8 cellular contexts compared by ENCODE assay signal in genomic region chr11:77819411-77819920, GRCh38. TPM values are rescaled to one million over a fixed set of nuclear protein-coding genes. Genes with fewer than 3 reads are reported as not detected.
DNase-seq lines count a peak whose midpoint lies in the region; ATAC-seq and TF ChIP-seq lines count a peak whose summit lies in the region.

No MANE protein-coding gene starts in this region.

- H3K4me3 Mint-ChIP-seq in activated naive CD4-positive, alpha-beta T cell treated with anti-CD3 and anti-CD28 coated beads, Interleukin-2, amount 10 ng/mL, durations not matched to agents 7 days and 5 days = peak overlapping the region; percentile 96

- peaks cover 29% of the 10 kb centered on the region for H3K4me1 Mint-ChIP-seq in activated naive CD4-positive, alpha-beta T cell treated with anti-CD3 and anti-CD28 coated beads, Interleukin-2, amount 10 ng/mL, durations not matched to agents 7 days and 5 days

- CTCF ChIA-PET in activated naive CD4-positive, alpha-beta T cell treated with anti-CD3 and anti-CD28 coated beads, Interleukin-2, amount 10 ng/mL, durations not matched to agents 7 days and 5 days (lab: Charles Lee) = interaction anchor here (1.0 to 2.7 kb wide), 4 partner anchors 30 to 224 kb away, joined by 3 to 14 read pairs (median 4); partner anchors contain the start of gene INTS4

- peaks cover 11% of the 10 kb centered on the region for H3K36me3 Mint-ChIP-seq in activated naive CD4-positive, alpha-beta T cell treated with anti-CD3 and anti-CD28 coated beads, Interleukin-2, amount 10 ng/mL, durations not matched to agents 7 days and 5 days

- ATAC-seq in HG02571 (IDR thresholded peaks at IDR 0.05; ENCODE audit: unreplicated experiment) = peak; percentile 46

- peaks cover 5% of the 10 kb centered on the region for H3K27me3 Mint-ChIP-seq in activated naive CD4-positive, alpha-beta T cell treated with anti-CD3 and anti-CD28 coated beads, Interleukin-2, amount 10 ng/mL, durations not matched to agents 7 days and 5 days

- peak overlapping the region; percentile 90 for H3K4me3 ChIP-seq in NB4 (ENCODE audit: low read depth, low read length)

- peak overlapping the region; percentile 97 for H3K27ac Mint-ChIP-seq in activated naive CD4-positive, alpha-beta T cell treated with anti-CD3 and anti-CD28 coated beads, Interleukin-2, amount 10 ng/mL, durations not matched to agents 7 days and 5 days

- H3K9me3 Mint-ChIP-seq in activated naive CD4-positive, alpha-beta T cell treated with anti-CD3 and anti-CD28 coated beads, Interleukin-2, amount 10 ng/mL, durations not matched to agents 7 days and 5 days = peaks cover 4% of the 10 kb centered on the region

- in situ Hi-C loops in SK-MEL-5 (cut with HindIII; ENCODE audit: low pct_unique_long_range_greater_than_20kb, low sequenced_read_pairs) = no loop called here

- TF ChIP-seq CTCF in NB4 (IDR thresholded peaks at IDR 0.05; ENCODE audit: low read depth, low read length) = no peak

- peak; percentile 50 for TF ChIP-seq POLR2A in NB4 (IDR thresholded peaks at IDR 0.05; ENCODE audit: extremely low read depth, insufficient read length)

- DNase-seq in GM04504 (ENCODE audit: low read depth) = peak; percentile 60
- DNase-seq in NB4 (ENCODE audit: low read depth) = peak; percentile 96
- peak; percentile 75 for DNase-seq in SK-MEL-5 (ENCODE audit: low read depth, low spot score)
- peak; percentile 89 for DNase-seq in activated naive CD4-positive, alpha-beta T cell treated with anti-CD3 and anti-CD28 coated beads, Interleukin-2, amount 10 ng/mL, durations not matched to agents 7 days and 5 days
- peak; percentile 90 for DNase-seq in globus pallidus (ENCODE audit: low spot score)
- DNase-seq in nucleus accumbens (lab: John Stamatoyannopoulos, UW) = peak; percentile 37 to 95 (median 84)
- DNase-seq in superior temporal gyrus (ENCODE audit: extremely low spot score) = peak; percentile 90

RNA-seq across cellular contexts. Expression of gene RSF1, which starts 1.1 kb away (rescaled TPM):
- 12.1 and 12.3 TPM in 2 replicates for total RNA-seq in SK-MEL-5 (2014; rRNA removed; shearing (Covaris generic))
- 8.1 and 8.9 TPM in 2 replicates for polyA plus RNA-seq in SK-MEL-5 (2015; cell fraction: cytosol; rRNA removed)
- polyA plus RNA-seq in SK-MEL-5 (2015; cell fraction: nucleus; rRNA removed) = 5.8 and 17.7 TPM in 2 replicates

RNA-seq across cellular contexts. Expression of gene AAMDC, which starts 1.5 kb away (rescaled TPM):
- total RNA-seq in SK-MEL-5 (2014; rRNA removed; shearing (Covaris generic)) = 6.5 and 7.3 TPM in 2 replicates
- 4.1 and 7.2 TPM in 2 replicates for polyA plus RNA-seq in SK-MEL-5 (2015; cell fraction: cytosol; rRNA removed)
- 1.3 and 2.4 TPM in 2 replicates for polyA plus RNA-seq in SK-MEL-5 (2015; cell fraction: nucleus; rRNA removed)

Comparison
In these comparisons a context has a peak if more than half of its experiments do, and no peak if none do; other contexts are left out.
1. Peak in every context shown above with its lines: DNase-seq, ATAC-seq and H3K4me3 ChIP-seq.